Comparison of ENCODE assay signal across 25 cellular contexts in genomic region chr10:78866731-78867554, GRCh38.
"Had no signal": no experiment of that assay in that cellular context is flagged by ENCODE, and none has a peak within 500 bp of the region (broad histone marks: within the 10 kb centered on the region; RNA-seq: fewer than 3 reads in every experiment).

No MANE protein-coding gene starts in this region.

- H3K4me3 ChIP-seq: gastroesophageal sphincter, heart left ventricle, suprapubic skin had no signal

- H3K9me3 ChIP-seq: gastroesophageal sphincter, heart left ventricle, suprapubic skin had no signal

- H3K36me3 ChIP-seq: brain microvascular endothelial cell, gastroesophageal sphincter, heart left ventricle, suprapubic skin had no signal

- H3K27ac ChIP-seq: brain microvascular endothelial cell, gastroesophageal sphincter, heart left ventricle, suprapubic skin had no signal

- DNase-seq: activated CD4-positive, alpha-beta T cell treated with anti-CD3 and anti-CD28 coated beads, Interleukin-2, amount 50 U/mL, for 1 hour; activated CD8-positive, alpha-beta memory T cell treated with anti-CD3 and anti-CD28 coated beads for 24 hours; activated CD8-positive, alpha-beta memory T cell treated with anti-CD3 and anti-CD28 coated beads, Interleukin-2, amount 50 U/mL, for 48 hours; activated effector memory CD4-positive, alpha-beta T cell treated with Interleukin-2 at 50 U/mL for 16 hours; activated naive CD4-positive, alpha-beta T cell treated with anti-CD3 and anti-CD28 coated beads, Interleukin-2, amount 10 ng/mL, durations not matched to agents 7 days and 5 days; activated naive CD8-positive, alpha-beta T cell treated with anti-CD3 and anti-CD28 coated beads, Interleukin-2, amount 50 U/mL, for 24 hours; activated T-cell treated with anti-CD3 and anti-CD28 coated beads, Interleukin-2, amount 50 U/mL, for 48 hours; aorta; brain microvascular endothelial cell; cerebellar nuclear complex; effector CD8-positive, alpha-beta T cell; heart left ventricle; mesendoderm; natural killer cell; nucleus accumbens; right cardiac atrium; small intestine; stimulated activated CD4-positive, alpha-beta T cell treated with anti-CD3 and anti-CD28 coated beads, Interleukin-15, amount 100 ng/mL, for 24 hours; stimulated activated CD4-positive, alpha-beta T cell treated with anti-CD3 and anti-CD28 coated beads, Interleukin-4, amount 100 ng/mL, for 1 hour; stimulated activated naive CD8-positive, alpha-beta T cell treated with anti-CD3 and anti-CD28 coated beads, Interleukin-15, amount 100 ng/mL, for 72 hours; T-cell; trophoblast cell had no signal

- H3K27ac Mint-ChIP-seq: activated naive CD4-positive, alpha-beta T cell treated with anti-CD3 and anti-CD28 coated beads, Interleukin-2, amount 10 ng/mL, durations not matched to agents 7 days and 5 days; activated naive CD8-positive, alpha-beta T cell treated with anti-CD3 and anti-CD28 coated beads, Interleukin-2, amount 50 U/mL, for 24 hours; natural killer cell; T-cell had no signal

- H3K27me3 Mint-ChIP-seq: activated naive CD8-positive, alpha-beta T cell treated with anti-CD3 and anti-CD28 coated beads, Interleukin-2, amount 50 U/mL, for 24 hours had no signal

- H3K4me1 Mint-ChIP-seq: activated naive CD4-positive, alpha-beta T cell treated with anti-CD3 and anti-CD28 coated beads, Interleukin-2, amount 10 ng/mL, durations not matched to agents 7 days and 5 days; activated naive CD8-positive, alpha-beta T cell treated with anti-CD3 and anti-CD28 coated beads, Interleukin-2, amount 50 U/mL, for 24 hours; stimulated activated naive CD8-positive, alpha-beta T cell treated with anti-CD3 and anti-CD28 coated beads, Interleukin-15, amount 100 ng/mL, for 72 hours; T-cell had no signal

- H3K27me3 ChIP-seq: gastroesophageal sphincter, heart left ventricle, suprapubic skin had no signal

- H3K36me3 Mint-ChIP-seq: activated naive CD4-positive, alpha-beta T cell treated with anti-CD3 and anti-CD28 coated beads, Interleukin-2, amount 10 ng/mL, durations not matched to agents 7 days and 5 days; natural killer cell; T-cell had no signal

- FAIRE-seq: small intestine had no signal

- H3K9me3 Mint-ChIP-seq: activated naive CD4-positive, alpha-beta T cell treated with anti-CD3 and anti-CD28 coated beads, Interleukin-2, amount 10 ng/mL, durations not matched to agents 7 days and 5 days; activated naive CD8-positive, alpha-beta T cell treated with anti-CD3 and anti-CD28 coated beads, Interleukin-2, amount 50 U/mL, for 24 hours; natural killer cell; stimulated activated naive CD8-positive, alpha-beta T cell treated with anti-CD3 and anti-CD28 coated beads, Interleukin-15, amount 100 ng/mL, for 72 hours; T-cell had no signal

- ATAC-seq: activated naive CD8-positive, alpha-beta T cell treated with anti-CD3 and anti-CD28 coated beads, Interleukin-2, amount 50 U/mL, for 24 hours; esophagus mucosa; gastroesophageal sphincter; natural killer cell; right cardiac atrium; T-cell had no signal

- H3K4me3 Mint-ChIP-seq: activated naive CD4-positive, alpha-beta T cell treated with anti-CD3 and anti-CD28 coated beads, Interleukin-2, amount 10 ng/mL, durations not matched to agents 7 days and 5 days; activated naive CD8-positive, alpha-beta T cell treated with anti-CD3 and anti-CD28 coated beads, Interleukin-2, amount 50 U/mL, for 24 hours; natural killer cell; stimulated activated naive CD8-positive, alpha-beta T cell treated with anti-CD3 and anti-CD28 coated beads, Interleukin-15, amount 100 ng/mL, for 72 hours; T-cell had no signal
